8 cellular contexts compared by ENCODE assay signal in the genomic region with DNA sequence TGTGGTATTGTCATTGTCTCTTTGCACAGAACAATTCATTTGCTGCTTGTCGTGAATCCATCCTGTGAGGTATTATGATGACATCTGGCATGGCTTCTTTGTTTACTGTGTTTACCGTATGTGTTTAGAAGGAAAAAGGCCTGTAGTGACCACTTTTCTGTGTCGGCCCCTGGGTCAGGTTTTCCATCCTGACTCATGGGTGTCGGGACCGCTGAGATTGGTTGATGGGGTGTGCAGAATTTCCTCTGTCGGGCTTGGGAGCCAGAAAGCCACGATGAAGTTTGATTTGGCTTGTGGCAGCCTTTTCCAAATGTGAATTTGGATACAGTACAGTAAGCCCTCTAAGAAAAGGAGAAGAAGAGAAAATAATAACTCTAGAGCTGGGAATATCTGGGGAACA.
DNase-seq lines count a peak whose midpoint lies in the region; ATAC-seq and TF ChIP-seq lines count a peak whose summit lies in the region.

No MANE protein-coding gene starts in this region.

- peaks cover 24% of the 10 kb centered on the region for H3K4me1 Mint-ChIP-seq in T-helper 2 cell treated with Interferon-gamma antibody and Interleukin-4, amounts not matched to agents 5 μg/mL and 100 μg/mL, for 36 hours (ENCODE audit: low read depth)
- H3K4me1 Mint-ChIP-seq in brain, result peaks cover 75% of the 10 kb centered on the region

- H3K27me3 ChIP-seq in liver (ENCODE audit: control insufficient read depth in 4 of 4, insufficient read depth in 4 of 4, low read length in 3 of 4) (no peaks in the 10 kb centered on the region), thoracic aorta (replicated peaks; ENCODE audit: insufficient read depth) (no peaks in the 10 kb centered on the region)

- H3K4me3 ChIP-seq in liver (ENCODE audit: low read depth in 1 of 3, low read length in 3 of 3) (no peak overlapping the region), thoracic aorta (peak overlapping the region; percentile 45)

- H3K9ac ChIP-seq in liver (ENCODE audit: low read depth in 1 of 2, low read length in 2 of 2), result no peak overlapping the region

- TF ChIP-seq RAD21 in liver (IDR thresholded peaks at IDR 0.05), result no peak

- 54% methylated on average over 7 of the region's 7 CpGs for WGBS in liver

- H3K4me1 ChIP-seq in liver (ENCODE audit: control insufficient read depth in 4 of 4, insufficient read depth in 4 of 4, low read length in 3 of 4), result peaks cover 6 to 40% (median 24%) of the 10 kb centered on the region in 4 donors
- peaks cover 48 to 83% of the 10 kb centered on the region in 2 donors for H3K4me1 ChIP-seq in thoracic aorta (ENCODE audit: control insufficient read depth in 1 of 2, low read depth in 2 of 2)

- peak overlapping the region; percentile 48 for H3K4me3 Mint-ChIP-seq in T-helper 2 cell treated with Interferon-gamma antibody and Interleukin-4, amounts not matched to agents 5 μg/mL and 100 μg/mL, for 36 hours
- H3K4me3 Mint-ChIP-seq in brain, result peak overlapping the region in 4 of 5 experiments; percentile 41 to 60 (median 48)

- ATAC-seq in thoracic aorta (ENCODE audit: insufficient number of reproducible peaks, low FRiP score, low read depth), result peak; percentile 33
- no peak for ATAC-seq in HG02973 (IDR thresholded peaks at IDR 0.05; ENCODE audit: unreplicated experiment)

- no peaks in the 10 kb centered on the region for H3K36me3 Mint-ChIP-seq in T-helper 2 cell treated with Interferon-gamma antibody and Interleukin-4, amounts not matched to agents 5 μg/mL and 100 μg/mL, for 36 hours (ENCODE audit: low read depth)
- H3K36me3 Mint-ChIP-seq in brain, result peaks cover 3% of the 10 kb centered on the region

- H3K27me3 Mint-ChIP-seq in T-helper 2 cell treated with Interferon-gamma antibody and Interleukin-4, amounts not matched to agents 5 μg/mL and 100 μg/mL, for 36 hours (ENCODE audit: low read depth), result no peaks in the 10 kb centered on the region
- no peaks in the 10 kb centered on the region for H3K27me3 Mint-ChIP-seq in brain

- H3K36me3 ChIP-seq in liver (ENCODE audit: control insufficient read depth in 4 of 4, insufficient read depth in 3 of 4, low read depth in 1 of 4, low read length in 3 of 4), result peaks cover 0 to 1% (median 0%) of the 10 kb centered on the region in 4 donors
- H3K36me3 ChIP-seq in thoracic aorta, result no peaks in the 10 kb centered on the region

- H3K9me3 Mint-ChIP-seq in T-helper 2 cell treated with Interferon-gamma antibody and Interleukin-4, amounts not matched to agents 5 μg/mL and 100 μg/mL, for 36 hours, result no peaks in the 10 kb centered on the region
- peaks cover 0 to 2% (median 0%) of the 10 kb centered on the region in 5 experiments for H3K9me3 Mint-ChIP-seq in brain

- H3K9me3 ChIP-seq in liver (ENCODE audit: control insufficient read depth in 4 of 4, low read length in 3 of 4), result no peaks in the 10 kb centered on the region
- H3K9me3 ChIP-seq in thoracic aorta, result no peaks in the 10 kb centered on the region

- TF ChIP-seq CTCF in brain (conservative IDR thresholded peaks at IDR 0.05) (no peak), liver (IDR thresholded peaks at IDR 0.05; ENCODE audit: low read depth, low read length, missing input control) (no peak), thoracic aorta (IDR thresholded peaks at IDR 0.05) (no peak)

- no peak overlapping the region for H3K27ac Mint-ChIP-seq in T-helper 2 cell treated with Interferon-gamma antibody and Interleukin-4, amounts not matched to agents 5 μg/mL and 100 μg/mL, for 36 hours
- peak overlapping the region; percentile 45 to 97 (median 93) for H3K27ac Mint-ChIP-seq in brain

- no peak for DNase-seq in T-helper 2 cell treated with Interferon-gamma antibody and Interleukin-4, amounts not matched to agents 5 μg/mL and 100 μg/mL, for 36 hours (ENCODE audit: low spot score)
- DNase-seq in T-helper 2 cell, result no peak
- DNase-seq in thoracic aorta (ENCODE audit: low spot score), result no peak
- no peak for DNase-seq in T-helper 1 cell
- no peak for DNase-seq in NCI-H526 (lab: John Stamatoyannopoulos, UW)

- peak overlapping the region; percentile 55 to 85 for H3K27ac ChIP-seq in liver (ENCODE audit: low read depth in 1 of 2, low read length in 2 of 2)
- H3K27ac ChIP-seq in thoracic aorta, result peak overlapping the region; percentile 85 to 88

TF ChIP-seq in liver, 16 proteins besides CTCF, POLR2A, EP300 and RAD21:
- TF ChIP-seq NR2F2 (IDR thresholded peaks at IDR 0.05) (no peak), GABPA (IDR thresholded peaks at IDR 0.05 in 1 of 2, conservative IDR thresholded peaks at IDR 0.05 in 1 of 2) (no peak), EGR1 (IDR thresholded peaks at IDR 0.05; ENCODE audit: low read depth in 2 of 2) (no peak), RXRA (IDR thresholded peaks at IDR 0.05) (no peak), FOXA1 (IDR thresholded peaks at IDR 0.05) (no peak), HNF4A (conservative IDR thresholded peaks at IDR 0.05) (no peak), TAF1 (conservative IDR thresholded peaks at IDR 0.05) (no peak), HNF4G (IDR thresholded peaks at IDR 0.05) (no peak)
- TF ChIP-seq, protein P1, sequence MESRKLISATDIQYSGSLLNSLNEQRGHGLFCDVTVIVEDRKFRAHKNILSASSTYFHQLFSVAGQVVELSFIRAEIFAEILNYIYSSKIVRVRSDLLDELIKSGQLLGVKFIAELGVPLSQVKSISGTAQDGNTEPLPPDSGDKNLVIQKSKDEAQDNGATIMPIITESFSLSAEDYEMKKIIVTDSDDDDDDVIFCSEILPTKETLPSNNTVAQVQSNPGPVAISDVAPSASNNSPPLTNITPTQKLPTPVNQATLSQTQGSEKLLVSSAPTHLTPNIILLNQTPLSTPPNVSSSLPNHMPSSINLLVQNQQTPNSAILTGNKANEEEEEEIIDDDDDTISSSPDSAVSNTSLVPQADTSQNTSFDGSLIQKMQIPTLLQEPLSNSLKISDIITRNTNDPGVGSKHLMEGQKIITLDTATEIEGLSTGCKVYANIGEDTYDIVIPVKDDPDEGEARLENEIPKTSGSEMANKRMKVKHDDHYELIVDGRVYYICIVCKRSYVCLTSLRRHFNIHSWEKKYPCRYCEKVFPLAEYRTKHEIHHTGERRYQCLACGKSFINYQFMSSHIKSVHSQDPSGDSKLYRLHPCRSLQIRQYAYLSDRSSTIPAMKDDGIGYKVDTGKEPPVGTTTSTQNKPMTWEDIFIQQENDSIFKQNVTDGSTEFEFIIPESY (IDR thresholded peaks at IDR 0.05), result no peak
- TF ChIP-seq, protein P2, sequence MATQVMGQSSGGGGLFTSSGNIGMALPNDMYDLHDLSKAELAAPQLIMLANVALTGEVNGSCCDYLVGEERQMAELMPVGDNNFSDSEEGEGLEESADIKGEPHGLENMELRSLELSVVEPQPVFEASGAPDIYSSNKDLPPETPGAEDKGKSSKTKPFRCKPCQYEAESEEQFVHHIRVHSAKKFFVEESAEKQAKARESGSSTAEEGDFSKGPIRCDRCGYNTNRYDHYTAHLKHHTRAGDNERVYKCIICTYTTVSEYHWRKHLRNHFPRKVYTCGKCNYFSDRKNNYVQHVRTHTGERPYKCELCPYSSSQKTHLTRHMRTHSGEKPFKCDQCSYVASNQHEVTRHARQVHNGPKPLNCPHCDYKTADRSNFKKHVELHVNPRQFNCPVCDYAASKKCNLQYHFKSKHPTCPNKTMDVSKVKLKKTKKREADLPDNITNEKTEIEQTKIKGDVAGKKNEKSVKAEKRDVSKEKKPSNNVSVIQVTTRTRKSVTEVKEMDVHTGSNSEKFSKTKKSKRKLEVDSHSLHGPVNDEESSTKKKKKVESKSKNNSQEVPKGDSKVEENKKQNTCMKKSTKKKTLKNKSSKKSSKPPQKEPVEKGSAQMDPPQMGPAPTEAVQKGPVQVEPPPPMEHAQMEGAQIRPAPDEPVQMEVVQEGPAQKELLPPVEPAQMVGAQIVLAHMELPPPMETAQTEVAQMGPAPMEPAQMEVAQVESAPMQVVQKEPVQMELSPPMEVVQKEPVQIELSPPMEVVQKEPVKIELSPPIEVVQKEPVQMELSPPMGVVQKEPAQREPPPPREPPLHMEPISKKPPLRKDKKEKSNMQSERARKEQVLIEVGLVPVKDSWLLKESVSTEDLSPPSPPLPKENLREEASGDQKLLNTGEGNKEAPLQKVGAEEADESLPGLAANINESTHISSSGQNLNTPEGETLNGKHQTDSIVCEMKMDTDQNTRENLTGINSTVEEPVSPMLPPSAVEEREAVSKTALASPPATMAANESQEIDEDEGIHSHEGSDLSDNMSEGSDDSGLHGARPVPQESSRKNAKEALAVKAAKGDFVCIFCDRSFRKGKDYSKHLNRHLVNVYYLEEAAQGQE (IDR thresholded peaks at IDR 0.05), result no peak
- TF ChIP-seq, protein P3, sequence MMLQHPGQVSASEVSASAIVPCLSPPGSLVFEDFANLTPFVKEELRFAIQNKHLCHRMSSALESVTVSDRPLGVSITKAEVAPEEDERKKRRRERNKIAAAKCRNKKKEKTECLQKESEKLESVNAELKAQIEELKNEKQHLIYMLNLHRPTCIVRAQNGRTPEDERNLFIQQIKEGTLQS (IDR thresholded peaks at IDR 0.05), result no peak
